In the genomic region with DNA sequence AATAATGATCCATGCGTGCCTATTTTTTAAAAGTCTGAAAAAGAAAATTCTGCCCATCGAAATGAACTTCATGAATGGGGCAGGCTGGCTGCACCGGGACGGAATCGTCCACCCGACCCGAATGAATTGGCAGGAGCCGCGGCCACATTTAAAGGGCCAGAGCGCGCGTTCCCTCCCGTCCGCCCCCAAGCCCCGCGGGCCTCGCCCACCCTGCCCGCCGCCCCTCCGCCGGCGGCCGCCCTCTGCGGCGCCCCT, we compare ENCODE assay signal across 8 cellular contexts. TPM values are rescaled to one million over a fixed set of nuclear protein-coding genes. Genes with fewer than 3 reads are reported as not detected.
DNase-seq lines count a peak whose midpoint lies in the region; ATAC-seq and TF ChIP-seq lines count a peak whose summit lies in the region.

No MANE protein-coding gene starts in this region.

- no peak overlapping the region for H3K9ac ChIP-seq in stomach smooth muscle (ENCODE audit: low read length in 2 of 2)

- H3K4me1 Mint-ChIP-seq in T-cell, result peaks cover 41 to 55% (median 49%) of the 10 kb centered on the region in 3 donors

- DNase-seq in GM12865 (ENCODE audit: low read depth) (no peak), HFF-Myc (ENCODE audit: extremely low read depth, low read depth) (no peak), T-cell (no peak), right atrium auricular region (ENCODE audit: low spot score) (no peak), midbrain (lab: John Stamatoyannopoulos, UW) (no peak), middle frontal gyrus (ENCODE audit: extremely low spot score, low spot score) (no peak), SKM-1 (lab: John Stamatoyannopoulos, UW; ENCODE audit: unreplicated experiment) (no peak)

- TF ChIP-seq CTCF in GM12865 (IDR thresholded peaks at IDR 0.05; ENCODE audit: insufficient read depth, low read depth, low read length, missing control alignments) (no peak), HFF-Myc (IDR thresholded peaks at IDR 0.05; ENCODE audit: low read depth, low read length, missing control alignments) (no peak), right atrium auricular region (IDR thresholded peaks at IDR 0.05) (no peak)

- H3K4me3 ChIP-seq in GM12865 (ENCODE audit: low read depth, low read length) (peak overlapping the region; percentile 41), HFF-Myc (replicated peaks; ENCODE audit: low read depth, low read length) (peak overlapping the region; percentile 48), right atrium auricular region (peak overlapping the region; percentile 37 to 56), stomach smooth muscle (ENCODE audit: low read length in 2 of 2) (peak overlapping the region; percentile 46 to 64)

- H3K27me3 ChIP-seq in right atrium auricular region, result peaks cover 40 to 66% of the 10 kb centered on the region in 2 donors
- H3K27me3 ChIP-seq in stomach smooth muscle (ENCODE audit: control insufficient read depth in 1 of 2, insufficient read depth in 2 of 2, low read length in 2 of 2), result peaks cover 46 to 83% of the 10 kb centered on the region in 2 donors

- H3K27me3 Mint-ChIP-seq in T-cell, result peaks cover 12 to 19% of the 10 kb centered on the region in 2 donors

- H3K36me3 ChIP-seq in right atrium auricular region (no peaks in the 10 kb centered on the region), stomach smooth muscle (ENCODE audit: control insufficient read depth in 2 of 2, insufficient read depth in 2 of 2, low read length in 2 of 2) (no peaks in the 10 kb centered on the region)

- peaks cover 0 to 67% of the 10 kb centered on the region in 2 donors for H3K4me1 ChIP-seq in right atrium auricular region
- H3K4me1 ChIP-seq in stomach smooth muscle (ENCODE audit: control insufficient read depth, insufficient read depth, low read length), result peaks cover 45% of the 10 kb centered on the region

- CTCF ChIA-PET in T-cell (lab: Charles Lee), result interaction anchor here in 1 of 2 donors (0.6 to 0.8 kb wide), 2 partner anchors 10 to 49 kb away, joined by 3 to 4 read pairs; no protein-coding TSS in a partner anchor

- H3K36me3 Mint-ChIP-seq in T-cell, result peaks cover 8% of the 10 kb centered on the region

- POLR2A ChIA-PET in T-cell (lab: Charles Lee), result interaction anchor here (0.5 to 1.0 kb wide), 10 partner anchors 38 to 968 kb away, joined by 3 to 11 read pairs (median 4); no protein-coding TSS in a partner anchor

- H3K9me3 Mint-ChIP-seq in T-cell, result no peaks in the 10 kb centered on the region

- peak overlapping the region; percentile 45 to 56 for H3K27ac ChIP-seq in right atrium auricular region
- H3K27ac ChIP-seq in stomach smooth muscle (ENCODE audit: low read length), result no peak overlapping the region

- H3K9me3 ChIP-seq in right atrium auricular region (no peaks in the 10 kb centered on the region), stomach smooth muscle (ENCODE audit: control insufficient read depth in 2 of 2, low read length in 2 of 2) (no peaks in the 10 kb centered on the region)

- peak overlapping the region; percentile 93 to 94 for H3K27ac Mint-ChIP-seq in T-cell

- peak in 2 of 4 experiments; percentile 1 for ATAC-seq in T-cell (replicated peaks in 1 of 4)

- H3K4me3 Mint-ChIP-seq in T-cell, result peak overlapping the region; percentile 92 to 96 (median 92)

RNA-seq across cellular contexts. Expression of a gene that starts 0.3 kb away (rescaled TPM):
- total RNA-seq in T-cell, result 10 to 100 TPM; 47.2 to 98.1 (median 59.9) TPM
- 1 to 10 TPM in 1 of 2 donors, under 1 TPM in 1; 0.52 to 1.4 TPM for total RNA-seq in right atrium auricular region

Comparison
In these comparisons a context has a peak if more than half of its experiments do, and no peak if none do; other contexts are left out.
1. RNA of a gene that starts 0.3 kb away (total RNA-seq): 47.2 to 98.1 TPM in T-cell; 0.52 to 1.4 TPM in right atrium auricular region; every median in the first group is over 10 times any median in the second.
2. Peak in every context shown above with its lines, with median percentiles within 50 percentile points of each other: H3K4me3 ChIP-seq.